In the genomic region with DNA sequence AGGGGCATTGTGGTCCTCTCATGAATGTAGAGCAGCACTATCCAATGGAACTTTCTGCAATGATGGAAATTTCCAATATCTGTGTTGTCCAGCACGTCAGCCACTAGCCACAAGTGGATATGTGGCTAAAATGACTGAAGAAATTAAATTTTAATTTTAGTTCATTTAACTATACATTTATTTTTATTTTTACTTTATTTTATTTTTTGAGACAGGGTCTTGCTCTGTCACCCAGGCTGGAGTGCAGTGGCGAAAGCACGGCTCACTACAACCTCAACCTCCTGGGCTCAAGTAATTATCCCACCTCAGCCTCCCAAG, we compare ENCODE assay signal across 11 cellular contexts. TPM values are rescaled to one million over a fixed set of nuclear protein-coding genes. Genes with fewer than 3 reads are reported as not detected.
DNase-seq lines count a peak whose midpoint lies in the region; ATAC-seq and TF ChIP-seq lines count a peak whose summit lies in the region.
"Had no signal": no experiment of that assay in that cellular context is flagged by ENCODE, and none has a peak within 500 bp of the region (broad histone marks: within the 10 kb centered on the region; RNA-seq: fewer than 3 reads in every experiment).

No MANE protein-coding gene starts in this region.

- H3K27ac ChIP-seq in vagina: no peak overlapping the region

- no peaks in the 10 kb centered on the region for H3K27me3 ChIP-seq in vagina
- H3K27me3 ChIP-seq: thyroid gland had no signal

- ATAC-seq in activated CD8-positive, alpha-beta memory T cell treated with anti-CD3 and anti-CD28 coated beads, Interleukin-2, amount 10 ng/mL, durations not matched to agents 7 days and 5 days: no peak
- no peak for ATAC-seq in activated B cell treated with CpG ODN at 0.5 μM for 24 hours (ENCODE audit: low read depth)
- no peak for ATAC-seq in GM21390 (IDR thresholded peaks at IDR 0.05; ENCODE audit: unreplicated experiment)

- no peaks in the 10 kb centered on the region for H3K9me3 Mint-ChIP-seq in activated CD8-positive, alpha-beta memory T cell treated with anti-CD3 and anti-CD28 coated beads, Interleukin-2, amount 10 ng/mL, durations not matched to agents 7 days and 5 days (ENCODE audit: low read depth)
- H3K9me3 Mint-ChIP-seq in activated B cell treated with CpG ODN at 0.5 μM for 24 hours (no peaks in the 10 kb centered on the region), immature natural killer cell (peaks cover 0 to 1% (median 0%) of the 10 kb centered on the region in 6 donors), type B pancreatic cell (no peaks in the 10 kb centered on the region)
- H3K9me3 Mint-ChIP-seq: activated naive CD8-positive, alpha-beta T cell treated with anti-CD3 and anti-CD28 coated beads, Interleukin-2, amount 10 ng/mL, durations not matched to agents 7 days and 5 days had no signal

- CTCF ChIA-PET in activated CD8-positive, alpha-beta memory T cell treated with anti-CD3 and anti-CD28 coated beads, Interleukin-2, amount 10 ng/mL, durations not matched to agents 7 days and 5 days (lab: Charles Lee): interaction anchor here (1.1 to 3.6 kb wide), 10 partner anchors 9 to 163 kb away, joined by 3 to 22 read pairs (median 11); a partner anchor contains a TSS
- CTCF ChIA-PET in activated B cell treated with CpG ODN at 0.5 μM for 24 hours (lab: Charles Lee): interaction anchor here (0.9 to 5.7 kb wide), 12 partner anchors 9 to 164 kb away, joined by 3 to 65 read pairs (median 6); a partner anchor contains a TSS

- TF ChIP-seq POLR2A in vagina (IDR thresholded peaks at IDR 0.05): no peak

- peaks cover 6% of the 10 kb centered on the region for H3K4me1 Mint-ChIP-seq in activated CD8-positive, alpha-beta memory T cell treated with anti-CD3 and anti-CD28 coated beads, Interleukin-2, amount 10 ng/mL, durations not matched to agents 7 days and 5 days
- H3K4me1 Mint-ChIP-seq in activated B cell treated with CpG ODN at 0.5 μM for 24 hours: peaks cover 20% of the 10 kb centered on the region
- peaks cover 8 to 9% of the 10 kb centered on the region in 2 donors for H3K4me1 Mint-ChIP-seq in immature natural killer cell
- no peaks in the 10 kb centered on the region for H3K4me1 Mint-ChIP-seq in type B pancreatic cell (ENCODE audit: unreplicated experiment)

- H3K4me3 Mint-ChIP-seq in activated CD8-positive, alpha-beta memory T cell treated with anti-CD3 and anti-CD28 coated beads, Interleukin-2, amount 10 ng/mL, durations not matched to agents 7 days and 5 days: peak overlapping the region; percentile 71
- peak overlapping the region; percentile 78 for H3K4me3 Mint-ChIP-seq in activated B cell treated with CpG ODN at 0.5 μM for 24 hours
- H3K4me3 Mint-ChIP-seq in immature natural killer cell: peak overlapping the region in 3 of 5 donors; percentile 82 to 85 (median 85)
- H3K4me3 Mint-ChIP-seq in type B pancreatic cell: peak overlapping the region; percentile 93

- no peak for DNase-seq in activated CD8-positive, alpha-beta memory T cell treated with anti-CD3 and anti-CD28 coated beads, Interleukin-2, amount 10 ng/mL, durations not matched to agents 7 days and 5 days
- DNase-seq in activated CD8-positive, alpha-beta memory T cell treated with anti-CD3 and anti-CD28 coated beads for 24 hours: no peak
- no peak for DNase-seq in activated B cell treated with CpG ODN at 0.5 μM for 24 hours
- DNase-seq in immature natural killer cell: no peak
- DNase-seq in type B pancreatic cell (ENCODE audit: extremely low spot score, unreplicated experiment): no peak
- DNase-seq in stimulated activated CD4-positive, alpha-beta T cell treated with anti-CD3 and anti-CD28 coated beads, Interleukin-1b, Interleukin-23, amount 100 ng/mL, for 48 hours: no peak
- no peak for DNase-seq in vagina (ENCODE audit: extremely low spot score in 2 of 2)

- peaks cover 9% of the 10 kb centered on the region for H3K27me3 Mint-ChIP-seq in activated CD8-positive, alpha-beta memory T cell treated with anti-CD3 and anti-CD28 coated beads, Interleukin-2, amount 10 ng/mL, durations not matched to agents 7 days and 5 days
- H3K27me3 Mint-ChIP-seq in activated B cell treated with CpG ODN at 0.5 μM for 24 hours (no peaks in the 10 kb centered on the region), immature natural killer cell (ENCODE audit: low read depth in 3 of 3) (peaks cover 4 to 20% (median 6%) of the 10 kb centered on the region in 3 donors), type B pancreatic cell (peaks cover 2% of the 10 kb centered on the region)

- TF ChIP-seq CTCF in activated B cell treated with CpG ODN at 0.5 μM for 24 hours (IDR thresholded peaks at IDR 0.05) (no peak), type B pancreatic cell (conservative IDR thresholded peaks at IDR 0.05) (no peak), vagina (IDR thresholded peaks at IDR 0.05) (no peak)

- no peaks in the 10 kb centered on the region for H3K4me1 ChIP-seq in vagina
- H3K4me1 ChIP-seq: thyroid gland had no signal

- H3K9me3 ChIP-seq in vagina: no peaks in the 10 kb centered on the region
- H3K9me3 ChIP-seq: thyroid gland had no signal

- no peak overlapping the region for H3K27ac Mint-ChIP-seq in activated CD8-positive, alpha-beta memory T cell treated with anti-CD3 and anti-CD28 coated beads, Interleukin-2, amount 10 ng/mL, durations not matched to agents 7 days and 5 days
- H3K27ac Mint-ChIP-seq in activated B cell treated with CpG ODN at 0.5 μM for 24 hours (no peak overlapping the region), immature natural killer cell (peak overlapping the region in 1 of 6 donors; percentile 63), type B pancreatic cell (peak overlapping the region; percentile 95)
- H3K27ac Mint-ChIP-seq: activated naive CD8-positive, alpha-beta T cell treated with anti-CD3 and anti-CD28 coated beads, Interleukin-2, amount 10 ng/mL, durations not matched to agents 7 days and 5 days had no signal

- POLR2A ChIA-PET in activated B cell treated with CpG ODN at 0.5 μM for 24 hours (lab: Charles Lee): interaction anchor here (0.9 to 2.5 kb wide), 6 partner anchors 10 to 1210 kb away, joined by 4 to 51 read pairs (median 6); a partner anchor contains a TSS

- intact Hi-C loops in activated B cell treated with CpG ODN at 0.5 μM for 24 hours (cut with micrococcal nuclease) (loop anchor here (1.0 to 2.0 kb wide), 4 partner anchors 9 to 163 kb away; a partner anchor contains a TSS), vagina (cut with DNase I) (no loop called here)

- no peak overlapping the region for H3K4me3 ChIP-seq in vagina

- no peaks in the 10 kb centered on the region for H3K36me3 Mint-ChIP-seq in activated CD8-positive, alpha-beta memory T cell treated with anti-CD3 and anti-CD28 coated beads, Interleukin-2, amount 10 ng/mL, durations not matched to agents 7 days and 5 days
- no peaks in the 10 kb centered on the region for H3K36me3 Mint-ChIP-seq in activated B cell treated with CpG ODN at 0.5 μM for 24 hours (ENCODE audit: low read depth)
- H3K36me3 Mint-ChIP-seq in immature natural killer cell: no peaks in the 10 kb centered on the region
- no peaks in the 10 kb centered on the region for H3K36me3 Mint-ChIP-seq in type B pancreatic cell
- H3K36me3 Mint-ChIP-seq: activated naive CD8-positive, alpha-beta T cell treated with anti-CD3 and anti-CD28 coated beads, Interleukin-2, amount 10 ng/mL, durations not matched to agents 7 days and 5 days; naive thymus-derived CD4-positive, alpha-beta T cell had no signal

- no peaks in the 10 kb centered on the region for H3K36me3 ChIP-seq in vagina
- H3K36me3 ChIP-seq: thyroid gland had no signal

RNA-seq across cellular contexts. Expression of a gene that starts 13.3 kb away (rescaled TPM):
- total RNA-seq in activated CD8-positive, alpha-beta memory T cell treated with anti-CD3 and anti-CD28 coated beads, Interleukin-2, amount 10 ng/mL, durations not matched to agents 7 days and 5 days: 100 to 1,000 TPM; 178 to 193 TPM
- total RNA-seq in activated B cell treated with CpG ODN at 0.5 μM for 24 hours (97.9 and 103 TPM in 2 replicates), type B pancreatic cell (ENCODE audit: low replicate concordance) (157 and 202 TPM in 2 replicates), vagina (57.9 TPM)
- 100 to 1,000 TPM; 166 to 243 (median 199) TPM for polyA plus RNA-seq in immature natural killer cell
